ENCODE assay signal across 8 cellular contexts in the genomic region with DNA sequence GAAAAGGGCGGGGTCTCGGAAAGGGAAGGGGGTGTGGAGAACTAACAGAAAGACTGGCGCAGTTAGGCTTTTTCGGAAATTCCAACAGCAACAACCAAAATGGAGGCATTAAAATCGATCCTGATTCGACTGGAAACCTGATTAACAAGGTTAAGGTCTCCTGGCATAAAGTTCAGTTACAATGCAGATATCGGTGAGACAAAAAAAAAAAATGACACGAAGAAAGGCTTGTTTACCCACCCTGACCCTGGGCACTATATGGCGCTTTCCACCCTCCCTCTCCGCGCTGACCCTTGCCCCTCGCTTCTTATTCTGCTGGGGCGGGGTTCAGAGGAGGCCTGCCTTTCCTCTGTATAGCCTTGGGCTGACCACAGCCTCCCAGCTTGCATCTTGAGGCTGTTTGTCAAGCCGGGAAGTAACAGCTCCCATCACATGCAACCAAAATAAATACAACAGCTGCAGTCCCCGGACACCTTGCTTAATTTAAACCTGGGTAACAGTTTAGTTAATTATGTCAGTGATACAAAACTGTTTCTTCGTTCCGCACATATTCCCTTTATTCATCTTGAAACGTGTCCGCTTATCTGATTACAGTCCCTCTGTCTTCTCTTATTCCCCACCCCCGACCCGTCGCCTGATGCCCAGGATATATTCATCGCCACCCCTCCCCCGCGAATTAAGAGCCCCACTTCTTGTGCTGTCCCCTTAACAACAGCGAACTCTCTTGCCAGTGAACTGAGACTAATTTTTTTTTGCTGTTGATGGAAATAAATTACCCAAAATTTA. TPM values are rescaled to one million over a fixed set of nuclear protein-coding genes. Genes with fewer than 3 reads are reported as not detected.
DNase-seq lines count a peak whose midpoint lies in the region; ATAC-seq, FAIRE-seq and TF ChIP-seq lines count a peak whose summit lies in the region.

No MANE protein-coding gene starts in this region.

- H4K91ac ChIP-seq in trophoblast cell (ENCODE audit: low read depth, low read length) = peak overlapping the region; percentile 50

- no peak overlapping the region for H3K23ac ChIP-seq in trophoblast cell (ENCODE audit: low read length)

- 3% methylated on average over 26 of the region's 26 CpGs for WGBS in SK-N-SH (ENCODE audit: low lambda C conversion rate)
- 1 to 2% methylated on average over 26 of the region's 26 CpGs for WGBS in heart right ventricle, 2 donors
- WGBS in trophoblast cell (ENCODE audit: extremely low coverage, insufficient coverage, insufficient read length) = no CpG with 5 or more reads among the region's 26 CpGs

- POLR2A ChIA-PET in SK-N-SH (lab: Yijun Ruan, JAX) = interaction anchor here (0.7 to 2.0 kb wide), 4 partner anchors 83 to 1028 kb away, joined by 3 to 10 read pairs (median 4); partner anchors contain the start of gene FBXL17

- no peak for TF ChIP-seq EP300 in SK-N-SH (IDR thresholded peaks at IDR 0.05; ENCODE audit: borderline replicate concordance in 1 of 2, low read depth in 1 of 2, low read length in 1 of 2)

- H3K36me3 ChIP-seq in CD4-positive, CD25-positive, alpha-beta regulatory T cell (ENCODE audit: control insufficient read depth, insufficient read depth, low read length) = no peaks in the 10 kb centered on the region
- H3K36me3 ChIP-seq in HUES48 (ENCODE audit: control insufficient read depth, insufficient read depth, low read length) = no peaks in the 10 kb centered on the region
- no peaks in the 10 kb centered on the region for H3K36me3 ChIP-seq in SK-N-SH (replicated peaks in 1 of 2; ENCODE audit: control insufficient read depth in 1 of 2, insufficient read depth in 2 of 2, low read length in 1 of 2)
- no peaks in the 10 kb centered on the region for H3K36me3 ChIP-seq in heart right ventricle
- H3K36me3 ChIP-seq in trophoblast cell (ENCODE audit: control insufficient read depth in 1 of 2, insufficient read depth in 2 of 2, low read length in 2 of 2) = no peaks in the 10 kb centered on the region

- TF ChIP-seq CTCF in SK-N-SH (IDR thresholded peaks at IDR 0.05) = no peak
- peak in 1 of 9 donors; percentile 2 for TF ChIP-seq CTCF in heart right ventricle (IDR thresholded peaks at IDR 0.05)
- no peak for TF ChIP-seq CTCF in D721Med (IDR thresholded peaks at IDR 0.05; ENCODE audit: insufficient read depth, missing control alignments)

- H2AFZ ChIP-seq in SK-N-SH (ENCODE audit: low read depth) (peak overlapping the region; percentile 21; the same call in 1 of the 2 replicates), trophoblast cell (ENCODE audit: insufficient read depth, low read length, poor library complexity) (peak overlapping the region; percentile 67)

- peak overlapping the region; percentile 34 for H4K8ac ChIP-seq in trophoblast cell (ENCODE audit: low read depth, low read length)

- H3K79me2 ChIP-seq in SK-N-SH (ENCODE audit: insufficient read depth) = peaks cover 39% of the 10 kb centered on the region
- H3K79me2 ChIP-seq in trophoblast cell (ENCODE audit: control insufficient read depth, insufficient read depth, low read length, poor library complexity) = peaks cover 10% of the 10 kb centered on the region

- H2BK120ac ChIP-seq in trophoblast cell (ENCODE audit: insufficient read depth, low read length, poor library complexity) = peak overlapping the region; percentile 13

- H3K27me3 ChIP-seq in CD4-positive, CD25-positive, alpha-beta regulatory T cell (ENCODE audit: control insufficient read depth, insufficient read depth, low read length) = no peaks in the 10 kb centered on the region
- H3K27me3 ChIP-seq in HUES48 (ENCODE audit: control insufficient read depth, insufficient read depth, low read length) (no peaks in the 10 kb centered on the region), SK-N-SH (ENCODE audit: insufficient read depth) (no peaks in the 10 kb centered on the region), heart right ventricle (no peaks in the 10 kb centered on the region), trophoblast cell (ENCODE audit: insufficient read depth, low read length) (no peaks in the 10 kb centered on the region)

- H3K9me2 ChIP-seq in SK-N-SH = no peaks in the 10 kb centered on the region

- peak overlapping the region; percentile 99 for H3K4me3 ChIP-seq in CD4-positive, CD25-positive, alpha-beta regulatory T cell (ENCODE audit: low read depth, low read length)
- H3K4me3 ChIP-seq in HUES48 (ENCODE audit: low read depth, low read length) (peak overlapping the region; percentile 89), SK-N-SH (ENCODE audit: low read depth in 2 of 2, low read length in 1 of 2) (peak overlapping the region; percentile 65 to 71), heart right ventricle (peak overlapping the region; percentile 41 to 90 (median 72)), trophoblast cell (ENCODE audit: low read depth, low read length) (peak overlapping the region; percentile 45)

- H3K36me3 Mint-ChIP-seq in CD4-positive, CD25-positive, alpha-beta regulatory T cell = peaks cover 7% of the 10 kb centered on the region

- H3K9ac ChIP-seq in HUES48 (ENCODE audit: low read depth, low read length) (peak overlapping the region; percentile 89), SK-N-SH (peak overlapping the region; percentile 94), trophoblast cell (ENCODE audit: low read length) (peak overlapping the region; percentile 79)

- H3K4me1 Mint-ChIP-seq in CD4-positive, CD25-positive, alpha-beta regulatory T cell = peaks cover 17 to 43% (median 35%) of the 10 kb centered on the region in 4 donors

- FAIRE-seq in D721Med (lab: Jason Lieb, UNC) = no peak

- H3K4me3 Mint-ChIP-seq in CD4-positive, CD25-positive, alpha-beta regulatory T cell = peak overlapping the region; percentile 96 to 100 (median 98)

- peaks cover 13% of the 10 kb centered on the region for H3K79me1 ChIP-seq in trophoblast cell (ENCODE audit: low read length)

- no peaks in the 10 kb centered on the region for H3K27me3 Mint-ChIP-seq in CD4-positive, CD25-positive, alpha-beta regulatory T cell

- H3K18ac ChIP-seq in trophoblast cell (ENCODE audit: low read length) = no peak overlapping the region

- CTCF ChIA-PET in SK-N-SH (lab: Yijun Ruan, JAX) = interaction anchor here (0.8 kb wide), 1 partner anchor 336 kb away, joined by 3 read pairs; no protein-coding TSS in a partner anchor

- H3F3A ChIP-seq in SK-N-SH (replicated peaks; ENCODE audit: insufficient read depth) = peaks cover 28% of the 10 kb centered on the region

- H4K20me1 ChIP-seq in SK-N-SH (ENCODE audit: insufficient read depth) = peaks cover 33% of the 10 kb centered on the region

- peak overlapping the region; percentile 98 to 100 (median 100) for H3K27ac Mint-ChIP-seq in CD4-positive, CD25-positive, alpha-beta regulatory T cell

- H2BK12ac ChIP-seq in trophoblast cell (ENCODE audit: low read length) = no peak overlapping the region

- TF ChIP-seq RAD21 in SK-N-SH (IDR thresholded peaks at IDR 0.05; ENCODE audit: low read length) = peak; percentile 15; the same call in 1 of the 2 replicates

- H3K27ac ChIP-seq in CD4-positive, CD25-positive, alpha-beta regulatory T cell (ENCODE audit: insufficient read depth, low read length, poor library complexity, severe bottlenecking) = peak overlapping the region; percentile 99
- H3K27ac ChIP-seq in HUES48 (ENCODE audit: low read depth, low read length) (peak overlapping the region; percentile 97), SK-N-SH (ENCODE audit: low read depth in 2 of 2, low read length in 1 of 2) (peak overlapping the region; percentile 98 to 99), heart right ventricle (peak overlapping the region; percentile 83 to 99 (median 96)), trophoblast cell (ENCODE audit: low read depth, low read length) (peak overlapping the region; percentile 82)

- peak overlapping the region; percentile 5 for H4K12ac ChIP-seq in trophoblast cell (ENCODE audit: low read depth, low read length)

- no peak for ATAC-seq in CD4-positive, CD25-positive, alpha-beta regulatory T cell (ENCODE audit: low read depth in 2 of 2)
- ATAC-seq in GM19452 (IDR thresholded peaks at IDR 0.05; ENCODE audit: unreplicated experiment) = peak; percentile 24
- peak; percentile 46 to 75 (median 63) for ATAC-seq in heart right ventricle

- H2AK5ac ChIP-seq in trophoblast cell (ENCODE audit: low read length) = no peak overlapping the region

- H3K4me2 ChIP-seq in SK-N-SH (peak overlapping the region; percentile 81), trophoblast cell (ENCODE audit: low read length) (peak overlapping the region; percentile 92)

- H3K14ac ChIP-seq in trophoblast cell (ENCODE audit: low read length) = no peak overlapping the region

- H3K9me3 Mint-ChIP-seq in CD4-positive, CD25-positive, alpha-beta regulatory T cell = peaks cover 0 to 8% (median 0%) of the 10 kb centered on the region in 7 donors

- no peak overlapping the region for H3K4ac ChIP-seq in trophoblast cell (ENCODE audit: low read depth, low read length)

- DNase-seq in CD4-positive, CD25-positive, alpha-beta regulatory T cell = peak in 2 of 3 donors; percentile 30 to 53
- peak; percentile 48 for DNase-seq in SK-N-SH
- peak; percentile 91 for DNase-seq in amniotic epithelial cell (ENCODE audit: low read depth)
- peak; percentile 72 to 84 for DNase-seq in heart right ventricle
- DNase-seq in trophoblast cell = peak; percentile 82 to 84
- DNase-seq in D721Med (ENCODE audit: insufficient read length, low spot score) = no peak

- intact Hi-C loops in heart right ventricle (cut with DNase I) = loop anchor here in 2 of 10 donors (1.0 to 10.0 kb wide), 4 partner anchors 58 to 686 kb away; no protein-coding TSS in a partner anchor

- H3K4me1 ChIP-seq in CD4-positive, CD25-positive, alpha-beta regulatory T cell (ENCODE audit: control insufficient read depth, insufficient read depth, low read length, poor library complexity, severe bottlenecking) = peaks cover 34% of the 10 kb centered on the region
- H3K4me1 ChIP-seq in HUES48 (ENCODE audit: control insufficient read depth, insufficient read depth, low read length) (peaks cover 37% of the 10 kb centered on the region), SK-N-SH (ENCODE audit: control insufficient read depth in 1 of 2, insufficient read depth in 2 of 2, low read depth in 1 of 2, low read length in 1 of 2) (peaks cover 13 to 25% of the 10 kb centered on the region in 2 experiments), heart right ventricle (peaks cover 0 to 56% (median 40%) of the 10 kb centered on the region in 9 donors), trophoblast cell (ENCODE audit: control insufficient read depth in 1 of 2, insufficient read depth in 2 of 2, low read length in 2 of 2) (peaks cover 0 to 3% of the 10 kb centered on the region in 2 experiments)

- H3K9me3 ChIP-seq in CD4-positive, CD25-positive, alpha-beta regulatory T cell (ENCODE audit: control insufficient read depth in 2 of 2, low read length in 2 of 2) = no peaks in the 10 kb centered on the region
- H3K9me3 ChIP-seq in HUES48 (ENCODE audit: control insufficient read depth, insufficient read depth, low read length) (no peaks in the 10 kb centered on the region), SK-N-SH (no peaks in the 10 kb centered on the region), heart right ventricle (peaks cover 0 to 11% (median 0%) of the 10 kb centered on the region in 11 donors), trophoblast cell (ENCODE audit: insufficient read depth, low read depth, low read length) (peaks cover 6% of the 10 kb centered on the region)

- peak overlapping the region; percentile 3 for H2BK5ac ChIP-seq in trophoblast cell (ENCODE audit: low read depth, low read length, poor library complexity)

RNA-seq across cellular contexts. Expression of gene PJA2, which starts 0.8 kb away (rescaled TPM):
- 73.7 TPM for total RNA-seq in CD4-positive, CD25-positive, alpha-beta regulatory T cell
- 10 to 100 TPM; 56.5 to 65.7 (median 60.6) TPM for polyA plus RNA-seq in CD4-positive, CD25-positive, alpha-beta regulatory T cell
- polyA plus RNA-seq in SK-N-SH (2012; rRNA removed) (30.7 and 39.6 TPM in 2 replicates), heart right ventricle (10 to 100 TPM; 15.6 to 29.8 TPM)
- polyA plus RNA-seq in SK-N-SH (2012; cell fraction: cytosol; rRNA removed) = 46.6 and 55.5 TPM in 2 replicates
- 12.8 and 27.9 TPM in 2 replicates for polyA plus RNA-seq in SK-N-SH (2012; cell fraction: nucleus; rRNA removed)
- total RNA-seq in heart right ventricle = 100 to 1,000 TPM in 1 of 10 donors, 10 to 100 TPM in 9; 78.7 to 103 (median 89.2) TPM
- 50.7 and 53.9 TPM in 2 replicates for polyA plus RNA-seq in trophoblast cell (2013)

Comparison
In these comparisons a context has a peak if more than half of its experiments do, and no peak if none do; other contexts are left out.
1. ATAC-seq: peak in GM19452 (single experiment) and heart right ventricle (8 of 8); none in CD4-positive, CD25-positive, alpha-beta regulatory T cell (0 of 2).
2. H3K4me3 ChIP-seq: peak in every context shown above with its lines; median percentile 99 in CD4-positive, CD25-positive, alpha-beta regulatory T cell; 89 in HUES48; 72 in heart right ventricle; 68 in SK-N-SH; 45 in trophoblast cell.
3. Peak in every context shown above with its lines, with median percentiles within 50 percentile points of each other: H3K27ac ChIP-seq and H3K9ac ChIP-seq.